ENCODE assay signal across 8 cellular contexts in genomic region chr19:11198175-11198534, GRCh38. TPM values are rescaled to one million over a fixed set of nuclear protein-coding genes. Genes with fewer than 3 reads are reported as not detected.
DNase-seq lines count a peak whose midpoint lies in the region; ATAC-seq and TF ChIP-seq lines count a peak whose summit lies in the region.

No MANE protein-coding gene starts in this region.

- peaks cover 18% of the 10 kb centered on the region for H3K4me1 Mint-ChIP-seq in activated CD4-positive, alpha-beta T cell treated with anti-CD3 and anti-CD28 coated beads, Interleukin-2, amount 10 ng/mL, durations not matched to agents 7 days and 5 days
- peaks cover 5% of the 10 kb centered on the region for H3K4me1 Mint-ChIP-seq in activated naive CD8-positive, alpha-beta T cell treated with anti-CD3 and anti-CD28 coated beads, Interleukin-2, amount 10 ng/mL, durations not matched to agents 7 days and 5 days

- no peak overlapping the region for H3K27ac Mint-ChIP-seq in activated CD4-positive, alpha-beta T cell treated with anti-CD3 and anti-CD28 coated beads, Interleukin-2, amount 10 ng/mL, durations not matched to agents 7 days and 5 days
- H3K27ac Mint-ChIP-seq in activated naive CD8-positive, alpha-beta T cell treated with anti-CD3 and anti-CD28 coated beads, Interleukin-2, amount 10 ng/mL, durations not matched to agents 7 days and 5 days: no peak overlapping the region

- H3K4me3 ChIP-seq in testis: peak overlapping the region; percentile 69 to 79

- no peak for DNase-seq in activated CD4-positive, alpha-beta T cell treated with anti-CD3 and anti-CD28 coated beads, Interleukin-2, amount 10 ng/mL, durations not matched to agents 7 days and 5 days
- no peak for DNase-seq in activated CD4-positive, alpha-beta T cell treated with anti-CD3 and anti-CD28 coated beads for 4 hours
- DNase-seq in activated naive CD8-positive, alpha-beta T cell treated with anti-CD3 and anti-CD28 coated beads, Interleukin-2, amount 10 ng/mL, durations not matched to agents 7 days and 5 days: no peak
- DNase-seq in testis: no peak
- no peak for DNase-seq in activated CD8-positive, alpha-beta memory T cell treated with anti-CD3 and anti-CD28 coated beads for 24 hours
- DNase-seq in stimulated activated CD4-positive, alpha-beta T cell treated with anti-CD3 and anti-CD28 coated beads, Interleukin-2, amount 100 ng/mL, for 48 hours: no peak

- CTCF ChIA-PET in activated CD4-positive, alpha-beta T cell treated with anti-CD3 and anti-CD28 coated beads, Interleukin-2, amount 10 ng/mL, durations not matched to agents 7 days and 5 days (lab: Charles Lee): interaction anchor here (1.6 kb wide), 1 partner anchor 72 kb away, joined by 4 read pairs; no protein-coding TSS in a partner anchor

- no peaks in the 10 kb centered on the region for H3K9me3 Mint-ChIP-seq in activated CD4-positive, alpha-beta T cell treated with anti-CD3 and anti-CD28 coated beads, Interleukin-2, amount 10 ng/mL, durations not matched to agents 7 days and 5 days
- no peaks in the 10 kb centered on the region for H3K9me3 Mint-ChIP-seq in activated naive CD8-positive, alpha-beta T cell treated with anti-CD3 and anti-CD28 coated beads, Interleukin-2, amount 10 ng/mL, durations not matched to agents 7 days and 5 days

- H3K36me3 ChIP-seq in testis (ENCODE audit: low read depth, missing control alignments): no peaks in the 10 kb centered on the region

- peaks cover 17% of the 10 kb centered on the region for H3K27me3 Mint-ChIP-seq in activated CD4-positive, alpha-beta T cell treated with anti-CD3 and anti-CD28 coated beads, Interleukin-2, amount 10 ng/mL, durations not matched to agents 7 days and 5 days
- peaks cover 15% of the 10 kb centered on the region for H3K27me3 Mint-ChIP-seq in activated naive CD8-positive, alpha-beta T cell treated with anti-CD3 and anti-CD28 coated beads, Interleukin-2, amount 10 ng/mL, durations not matched to agents 7 days and 5 days

- H3K27ac ChIP-seq in layer of hippocampus (ENCODE audit: low read depth, low read length): peak overlapping the region; percentile 92
- H3K27ac ChIP-seq in testis: peak overlapping the region; percentile 47 to 95

- TF ChIP-seq CTCF in testis (IDR thresholded peaks at IDR 0.05): no peak

- peak overlapping the region; percentile 70 for H3K4me3 Mint-ChIP-seq in activated CD4-positive, alpha-beta T cell treated with anti-CD3 and anti-CD28 coated beads, Interleukin-2, amount 10 ng/mL, durations not matched to agents 7 days and 5 days
- peak overlapping the region; percentile 72 for H3K4me3 Mint-ChIP-seq in activated naive CD8-positive, alpha-beta T cell treated with anti-CD3 and anti-CD28 coated beads, Interleukin-2, amount 10 ng/mL, durations not matched to agents 7 days and 5 days

- peaks cover 21% of the 10 kb centered on the region for H3K4me1 ChIP-seq in testis

- intact Hi-C loops in testis (cut with DNase I; ENCODE audit: low total_unique reads): loop anchor here (2.0 kb wide), 1 partner anchor 35 kb away; no protein-coding TSS in a partner anchor

- no peaks in the 10 kb centered on the region for H3K27me3 ChIP-seq in layer of hippocampus (ENCODE audit: control insufficient read depth, insufficient read depth, low read length)
- no peaks in the 10 kb centered on the region for H3K27me3 ChIP-seq in testis

- ATAC-seq in activated naive CD8-positive, alpha-beta T cell treated with anti-CD3 and anti-CD28 coated beads, Interleukin-2, amount 10 ng/mL, durations not matched to agents 7 days and 5 days (ENCODE audit: low read depth): no peak
- no peak for ATAC-seq in GM19467 (IDR thresholded peaks at IDR 0.05; ENCODE audit: unreplicated experiment)

- POLR2A ChIA-PET in activated CD4-positive, alpha-beta T cell treated with anti-CD3 and anti-CD28 coated beads, Interleukin-2, amount 10 ng/mL, durations not matched to agents 7 days and 5 days (lab: Charles Lee): no interaction called here
- POLR2A ChIA-PET in activated naive CD8-positive, alpha-beta T cell treated with anti-CD3 and anti-CD28 coated beads, Interleukin-2, amount 10 ng/mL, durations not matched to agents 7 days and 5 days (lab: Charles Lee): interaction anchor here (0.7 to 1.0 kb wide), 2 partner anchors 81 to 85 kb away, joined by 3 to 5 read pairs; no protein-coding TSS in a partner anchor

- TF ChIP-seq POLR2A in testis (IDR thresholded peaks at IDR 0.05): no peak

- no peaks in the 10 kb centered on the region for H3K9me3 ChIP-seq in testis

- no peaks in the 10 kb centered on the region for H3K36me3 Mint-ChIP-seq in activated CD4-positive, alpha-beta T cell treated with anti-CD3 and anti-CD28 coated beads, Interleukin-2, amount 10 ng/mL, durations not matched to agents 7 days and 5 days (ENCODE audit: low read depth)
- no peaks in the 10 kb centered on the region for H3K36me3 Mint-ChIP-seq in activated naive CD8-positive, alpha-beta T cell treated with anti-CD3 and anti-CD28 coated beads, Interleukin-2, amount 10 ng/mL, durations not matched to agents 7 days and 5 days

- WGBS in testis, 2 donors: 51 to 53% methylated on average over 7 of the region's 7 CpGs

RNA-seq across cellular contexts. Expression of gene KANK2, which starts 0.8 kb away (rescaled TPM):
- 1 to 10 TPM; 2.0 to 2.6 TPM for total RNA-seq in activated CD4-positive, alpha-beta T cell treated with anti-CD3 and anti-CD28 coated beads, Interleukin-2, amount 10 ng/mL, durations not matched to agents 7 days and 5 days
- total RNA-seq in activated naive CD8-positive, alpha-beta T cell treated with anti-CD3 and anti-CD28 coated beads, Interleukin-2, amount 10 ng/mL, durations not matched to agents 7 days and 5 days: 1 to 10 TPM; 5.3 to 7.9 TPM
- 100 to 1,000 TPM in 1 of 2 donors, 10 to 100 TPM in 1; 98.9 to 161 TPM for total RNA-seq in testis
- 77.7 TPM for polyA plus RNA-seq in testis (ENCODE audit: insufficient read depth, low read depth, low replicate concordance)

RNA-seq across cellular contexts. Expression of gene ANGPTL8, which starts 41.3 kb away (rescaled TPM):
- not detected for total RNA-seq in activated CD4-positive, alpha-beta T cell treated with anti-CD3 and anti-CD28 coated beads, Interleukin-2, amount 10 ng/mL, durations not matched to agents 7 days and 5 days
- not detected for total RNA-seq in activated naive CD8-positive, alpha-beta T cell treated with anti-CD3 and anti-CD28 coated beads, Interleukin-2, amount 10 ng/mL, durations not matched to agents 7 days and 5 days
- total RNA-seq in testis: not detected
- not detected for polyA plus RNA-seq in testis (ENCODE audit: insufficient read depth, low read depth, low replicate concordance)

RNA-seq across cellular contexts. Expression of gene SPC24, which starts 42.6 kb away (rescaled TPM):
- total RNA-seq in activated CD4-positive, alpha-beta T cell treated with anti-CD3 and anti-CD28 coated beads, Interleukin-2, amount 10 ng/mL, durations not matched to agents 7 days and 5 days: 10 to 100 TPM; 80.4 to 97.3 TPM
- 10 to 100 TPM; 63.0 to 65.4 TPM for total RNA-seq in activated naive CD8-positive, alpha-beta T cell treated with anti-CD3 and anti-CD28 coated beads, Interleukin-2, amount 10 ng/mL, durations not matched to agents 7 days and 5 days
- 1 to 10 TPM; 7.1 to 7.4 TPM for total RNA-seq in testis
- 5.4 TPM for polyA plus RNA-seq in testis (ENCODE audit: insufficient read depth, low read depth, low replicate concordance)

Comparison
In these comparisons a context has a peak if more than half of its experiments do, and no peak if none do; other contexts are left out.
1. RNA of gene KANK2, which starts 0.8 kb away (total RNA-seq): 98.9 to 161 TPM in testis; 5.3 to 7.9 TPM in activated naive CD8-positive, alpha-beta T cell treated with anti-CD3 and anti-CD28 coated beads, Interleukin-2, amount 10 ng/mL, durations not matched to agents 7 days and 5 days and 2.0 to 2.6 TPM in activated CD4-positive, alpha-beta T cell treated with anti-CD3 and anti-CD28 coated beads, Interleukin-2, amount 10 ng/mL, durations not matched to agents 7 days and 5 days; every median in the first group is over 10 times any median in the second.
2. RNA of gene SPC24, which starts 42.6 kb away (total RNA-seq): 80.4 to 97.3 TPM in activated CD4-positive, alpha-beta T cell treated with anti-CD3 and anti-CD28 coated beads, Interleukin-2, amount 10 ng/mL, durations not matched to agents 7 days and 5 days and 63.0 to 65.4 TPM in activated naive CD8-positive, alpha-beta T cell treated with anti-CD3 and anti-CD28 coated beads, Interleukin-2, amount 10 ng/mL, durations not matched to agents 7 days and 5 days; 7.1 to 7.4 TPM in testis; every median in the first group is over 4 times any median in the second.